9 cellular contexts compared by ENCODE assay signal in the genomic region with DNA sequence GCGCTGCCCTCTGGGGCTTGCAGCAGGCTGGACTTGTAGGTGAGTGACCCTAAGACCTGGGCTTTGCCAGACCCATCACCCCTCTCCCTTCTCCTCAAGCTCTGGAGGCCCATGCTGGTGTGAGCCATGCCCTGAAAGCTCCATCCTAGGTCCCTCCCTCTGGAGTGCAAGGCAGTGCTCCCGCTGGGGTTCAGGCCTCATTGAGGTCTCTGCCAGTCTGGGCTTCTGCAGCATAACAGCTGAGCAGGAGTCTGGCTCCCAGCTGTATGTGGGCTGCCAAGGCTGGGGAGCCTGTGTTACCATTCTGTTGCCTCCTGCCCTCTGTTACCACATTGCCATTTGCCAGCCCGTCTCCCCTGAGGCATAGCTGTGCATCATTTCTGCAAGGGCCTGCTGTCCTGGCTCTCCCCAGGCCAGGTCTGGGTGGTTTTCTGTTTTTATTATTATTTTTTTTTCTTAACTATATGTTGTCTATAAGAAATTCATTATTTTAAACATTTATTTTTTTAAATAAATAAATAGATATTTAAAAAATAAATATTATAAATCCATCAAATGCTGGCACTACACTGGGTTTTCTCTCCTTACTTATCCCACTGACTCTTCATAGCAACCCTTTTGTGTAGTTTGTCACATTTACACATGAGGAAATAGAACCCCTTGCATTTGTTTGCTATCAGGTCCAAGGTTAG.
"Had no signal": no experiment of that assay in that cellular context is flagged by ENCODE, and none has a peak within 500 bp of the region (broad histone marks: within the 10 kb centered on the region; RNA-seq: fewer than 3 reads in every experiment).

No MANE protein-coding gene starts in this region.

- ATAC-seq: effector memory CD8-positive, alpha-beta T cell; gastroesophageal sphincter; naive thymus-derived CD4-positive, alpha-beta T cell had no signal

- DNase-seq: activated CD4-positive, CD25-positive, alpha-beta regulatory T cell; activated T-cell treated with anti-CD3 and anti-CD28 coated beads, Interleukin-2, amount 50 U/mL, for 1 hour; effector memory CD8-positive, alpha-beta T cell; hippocampal formation; naive thymus-derived CD4-positive, alpha-beta T cell; T-helper 2 cell had no signal

- H3K36me3 ChIP-seq: gastroesophageal sphincter had no signal

- H3K9me3 ChIP-seq: gastroesophageal sphincter had no signal

- FAIRE-seq: TTC549 had no signal

- H3K27ac ChIP-seq: epithelial cell of prostate, gastroesophageal sphincter had no signal

- H3K4me3 ChIP-seq: gastroesophageal sphincter had no signal
